Comparison of ENCODE assay signal across 16 cellular contexts in the genomic region with DNA sequence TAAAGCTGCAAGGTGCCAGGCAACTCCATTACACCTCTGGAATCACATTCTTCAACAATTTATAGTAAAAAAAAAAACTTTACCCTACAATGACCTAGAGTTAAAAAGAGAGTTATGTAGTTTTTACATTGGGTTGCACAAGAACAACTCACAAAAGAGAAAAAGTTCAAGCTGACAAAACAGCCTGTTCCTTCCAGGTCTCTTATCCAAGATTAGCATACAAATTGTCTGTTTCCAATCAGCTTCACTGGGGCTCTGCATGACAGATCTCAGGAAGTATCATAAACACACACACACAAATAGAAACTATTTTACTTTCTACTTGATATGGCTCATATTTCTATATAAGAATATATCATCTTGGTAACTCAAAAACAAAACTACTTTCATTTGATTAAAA.
A peak's percentile ranks its signal among the peaks of the same experiment; 100 is the strongest.
DNase-seq lines count a peak whose midpoint lies in the region; ATAC-seq and TF ChIP-seq lines count a peak whose summit lies in the region.
"Had no signal": no experiment of that assay in that cellular context is flagged by ENCODE, and none has a peak within 500 bp of the region (broad histone marks: within the 10 kb centered on the region; RNA-seq: fewer than 3 reads in every experiment).

No MANE protein-coding gene starts in this region.

- H2BK5ac ChIP-seq in mesenchymal stem cell (ENCODE audit: low read depth, low read length, poor library complexity, severe bottlenecking): no peak overlapping the region

- peaks cover 17 to 53% of the 10 kb centered on the region in 2 experiments for H3K36me3 ChIP-seq in mesenchymal stem cell (ENCODE audit: control insufficient read depth in 1 of 2, insufficient read depth in 2 of 2, low read depth in 1 of 2, low read length in 2 of 2)

- DNase-seq in AG10803 (ENCODE audit: low read depth) (peak; percentile 42), MV-4-11 (lab: John Stamatoyannopoulos, UW) (peak; percentile 5), fibroblast of mammary gland (ENCODE audit: low read depth) (peak; percentile 41), mesenchymal stem cell (peak; percentile 21), NCI-H2029 (lab: John Stamatoyannopoulos, UW) (no peak)
- DNase-seq in stimulated activated CD4-positive, alpha-beta T cell treated with anti-CD3 and anti-CD28 coated beads, Interleukin-2, amount 100 ng/mL, for 48 hours: no peak
- DNase-seq: Caco-2; CD4-positive, CD25-positive, alpha-beta regulatory T cell; DMS153; EL; NCI-H2029 treated with DMSO at 0.1 percent for 48 hours; NCI-H2171 treated with DMSO at 0.1 percent for 48 hours; NCI-H446 treated with DMSO at 0.1 percent for 48 hours; PC-3 had no signal

- no peaks in the 10 kb centered on the region for H3K79me1 ChIP-seq in mesenchymal stem cell (replicated peaks; ENCODE audit: low read length, poor library complexity, severe bottlenecking)

- H3K18ac ChIP-seq in mesenchymal stem cell (ENCODE audit: low read depth in 1 of 2, low read length in 2 of 2): peak overlapping the region; percentile 38 to 48

- no peak overlapping the region for H2AK5ac ChIP-seq in mesenchymal stem cell (ENCODE audit: low read length, severe bottlenecking)

- no peak overlapping the region for H4K8ac ChIP-seq in mesenchymal stem cell (ENCODE audit: low read length)

- H3K4ac ChIP-seq in mesenchymal stem cell (ENCODE audit: low read depth in 1 of 2, low read length in 2 of 2): peak overlapping the region in 1 of 2 experiments; percentile 5

- H4K91ac ChIP-seq in mesenchymal stem cell (ENCODE audit: low read length): no peak overlapping the region

- H3K27me3 ChIP-seq in mesenchymal stem cell (ENCODE audit: control insufficient read depth in 1 of 2, insufficient read depth in 1 of 2, low read length in 2 of 2): no peaks in the 10 kb centered on the region

- no peak overlapping the region for H3K9ac ChIP-seq in mesenchymal stem cell (ENCODE audit: low read length)

- no peak overlapping the region for H3K14ac ChIP-seq in mesenchymal stem cell (ENCODE audit: low read length in 2 of 2)

- H3K27ac ChIP-seq in mesenchymal stem cell (ENCODE audit: low read length, poor library complexity, severe bottlenecking): no peak overlapping the region

- H2BK15ac ChIP-seq in mesenchymal stem cell (ENCODE audit: low read depth, poor library complexity, severe bottlenecking): no peak overlapping the region

- H2AFZ ChIP-seq in mesenchymal stem cell (ENCODE audit: low read depth, low read length): no peak overlapping the region

- H3K4me3 ChIP-seq in AG10803 (ENCODE audit: low read length) (no peak overlapping the region), fibroblast of mammary gland (ENCODE audit: control insufficient read depth, low read depth, low read length) (no peak overlapping the region), mesenchymal stem cell (ENCODE audit: insufficient read depth in 1 of 2, low read depth in 1 of 2, low read length in 2 of 2) (peak overlapping the region in 1 of 2 experiments; percentile 18)

- ATAC-seq in GM19397 (IDR thresholded peaks at IDR 0.05; ENCODE audit: unreplicated experiment): no peak
- ATAC-seq: HepG2, PC-3 had no signal

- TF ChIP-seq CTCF in AG10803 (conservative IDR thresholded peaks at IDR 0.05; ENCODE audit: low read length) (no peak), fibroblast of mammary gland (conservative IDR thresholded peaks at IDR 0.05; ENCODE audit: control insufficient read depth, insufficient read depth, low read depth, low read length) (no peak)

- H3K4me1 ChIP-seq in mesenchymal stem cell (ENCODE audit: control insufficient read depth, insufficient read depth, low read depth, low read length): no peaks in the 10 kb centered on the region
- H3K4me1 ChIP-seq: Caco-2 had no signal

- no peak overlapping the region for H2BK12ac ChIP-seq in mesenchymal stem cell (ENCODE audit: low read length in 2 of 2)

- H3K4me2 ChIP-seq in mesenchymal stem cell (ENCODE audit: low read length, poor library complexity, severe bottlenecking): no peak overlapping the region

- H2BK120ac ChIP-seq in mesenchymal stem cell (ENCODE audit: low read depth, low read length): no peak overlapping the region

- no peak overlapping the region for H3K23ac ChIP-seq in mesenchymal stem cell (ENCODE audit: low read length in 2 of 2)

- H3K9me3 ChIP-seq in mesenchymal stem cell (ENCODE audit: control insufficient read depth, low read length): no peaks in the 10 kb centered on the region
- H3K9me3 ChIP-seq: Caco-2 had no signal

Comparison
In these comparisons a context has a peak if more than half of its experiments do, and no peak if none do; other contexts are left out.
1. DNase-seq: peak in AG10803 (single experiment), MV-4-11 (single experiment), fibroblast of mammary gland (single experiment) and mesenchymal stem cell (single experiment); none in NCI-H2029 (single experiment) and stimulated activated CD4-positive, alpha-beta T cell treated with anti-CD3 and anti-CD28 coated beads, Interleukin-2, amount 100 ng/mL, for 48 hours (0 of 2).